ENCODE assay signal across 1 cellular context in the genomic region with DNA sequence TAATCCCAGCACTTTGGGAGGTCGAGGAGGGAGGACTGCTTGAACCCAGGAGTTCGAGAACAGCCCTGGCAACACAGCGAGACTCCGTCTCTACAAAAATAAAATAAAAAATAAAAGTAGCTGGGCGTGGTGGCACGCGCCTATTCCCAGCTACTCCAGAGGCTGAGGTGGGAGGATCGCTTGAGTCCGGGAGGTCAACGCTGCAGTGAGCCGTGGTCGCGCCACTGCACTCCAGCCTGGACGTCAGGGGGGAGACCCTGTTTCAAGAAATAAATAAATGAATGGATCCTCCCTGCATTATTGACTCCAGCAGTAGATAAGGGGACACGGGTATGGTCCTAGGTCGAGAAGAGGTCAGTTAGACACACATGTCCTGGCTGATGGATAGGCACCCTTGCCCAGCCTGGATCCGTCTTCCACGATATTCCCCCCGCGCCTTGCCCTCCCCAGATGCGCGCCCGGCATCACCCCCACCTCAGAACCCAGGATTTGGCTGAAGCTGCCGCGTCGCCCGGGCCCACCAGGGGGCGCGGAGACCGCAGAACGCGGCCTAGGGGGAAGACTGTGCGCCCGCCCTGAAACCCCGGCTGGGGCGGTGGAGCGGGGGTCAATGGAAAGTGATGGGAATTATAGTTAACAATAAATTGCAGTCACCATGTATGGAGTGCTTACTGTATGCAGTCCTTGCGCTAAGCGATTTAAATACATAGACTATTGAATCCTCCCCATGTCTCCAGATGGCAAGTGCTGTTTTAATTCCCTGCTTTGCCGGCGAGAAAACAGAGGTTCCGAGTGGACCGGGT.
TF ChIP-seq lines count a peak whose summit lies in the region.

No MANE protein-coding gene starts in this region.

TF ChIP-seq in HepG2, 621 proteins besides CTCF, POLR2A, EP300 and RAD21 (continued from another document and continues in another):
- TF ChIP-seq ZNF687 (CRISPR knock-in tag; IDR thresholded peaks at IDR 0.05): peak; percentile 51; the same call in 1 of the 2 replicates
- TF ChIP-seq GLI4 (CRISPR knock-in tag; IDR thresholded peaks at IDR 0.05; ENCODE audit: borderline replicate concordance): no peak
- TF ChIP-seq, protein P1, sequence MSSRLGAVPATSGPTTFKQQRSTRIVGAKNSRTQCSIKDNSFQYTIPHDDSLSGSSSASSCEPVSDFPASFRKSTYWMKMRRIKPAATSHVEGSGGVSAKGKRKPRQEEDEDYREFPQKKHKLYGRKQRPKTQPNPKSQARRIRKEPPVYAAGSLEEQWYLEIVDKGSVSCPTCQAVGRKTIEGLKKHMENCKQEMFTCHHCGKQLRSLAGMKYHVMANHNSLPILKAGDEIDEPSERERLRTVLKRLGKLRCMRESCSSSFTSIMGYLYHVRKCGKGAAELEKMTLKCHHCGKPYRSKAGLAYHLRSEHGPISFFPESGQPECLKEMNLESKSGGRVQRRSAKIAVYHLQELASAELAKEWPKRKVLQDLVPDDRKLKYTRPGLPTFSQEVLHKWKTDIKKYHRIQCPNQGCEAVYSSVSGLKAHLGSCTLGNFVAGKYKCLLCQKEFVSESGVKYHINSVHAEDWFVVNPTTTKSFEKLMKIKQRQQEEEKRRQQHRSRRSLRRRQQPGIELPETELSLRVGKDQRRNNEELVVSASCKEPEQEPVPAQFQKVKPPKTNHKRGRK (CRISPR knock-in tag; IDR thresholded peaks at IDR 0.05): no peak
- peak; percentile 46; the same call in 1 of the 2 replicates for TF ChIP-seq ZNF281 (CRISPR knock-in tag; IDR thresholded peaks at IDR 0.05; ENCODE audit: borderline replicate concordance)
- no peak for TF ChIP-seq YEATS4 (CRISPR knock-in tag; IDR thresholded peaks at IDR 0.05; ENCODE audit: borderline replicate concordance)
- TF ChIP-seq, protein P2, sequence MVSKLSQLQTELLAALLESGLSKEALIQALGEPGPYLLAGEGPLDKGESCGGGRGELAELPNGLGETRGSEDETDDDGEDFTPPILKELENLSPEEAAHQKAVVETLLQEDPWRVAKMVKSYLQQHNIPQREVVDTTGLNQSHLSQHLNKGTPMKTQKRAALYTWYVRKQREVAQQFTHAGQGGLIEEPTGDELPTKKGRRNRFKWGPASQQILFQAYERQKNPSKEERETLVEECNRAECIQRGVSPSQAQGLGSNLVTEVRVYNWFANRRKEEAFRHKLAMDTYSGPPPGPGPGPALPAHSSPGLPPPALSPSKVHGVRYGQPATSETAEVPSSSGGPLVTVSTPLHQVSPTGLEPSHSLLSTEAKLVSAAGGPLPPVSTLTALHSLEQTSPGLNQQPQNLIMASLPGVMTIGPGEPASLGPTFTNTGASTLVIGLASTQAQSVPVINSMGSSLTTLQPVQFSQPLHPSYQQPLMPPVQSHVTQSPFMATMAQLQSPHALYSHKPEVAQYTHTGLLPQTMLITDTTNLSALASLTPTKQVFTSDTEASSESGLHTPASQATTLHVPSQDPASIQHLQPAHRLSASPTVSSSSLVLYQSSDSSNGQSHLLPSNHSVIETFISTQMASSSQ (IDR thresholded peaks at IDR 0.05; ENCODE audit: low read depth): no peak
- TF ChIP-seq, protein P2 (CRISPR knock-in tag; IDR thresholded peaks at IDR 0.05; ENCODE audit: borderline replicate concordance): no peak
- TF ChIP-seq CEBPZ (IDR thresholded peaks at IDR 0.05; ENCODE audit: low read length): no peak
- TF ChIP-seq ZNF460 (CRISPR knock-in tag; IDR thresholded peaks at IDR 0.05; ENCODE audit: borderline replicate concordance): no peak
- TF ChIP-seq, protein P3, sequence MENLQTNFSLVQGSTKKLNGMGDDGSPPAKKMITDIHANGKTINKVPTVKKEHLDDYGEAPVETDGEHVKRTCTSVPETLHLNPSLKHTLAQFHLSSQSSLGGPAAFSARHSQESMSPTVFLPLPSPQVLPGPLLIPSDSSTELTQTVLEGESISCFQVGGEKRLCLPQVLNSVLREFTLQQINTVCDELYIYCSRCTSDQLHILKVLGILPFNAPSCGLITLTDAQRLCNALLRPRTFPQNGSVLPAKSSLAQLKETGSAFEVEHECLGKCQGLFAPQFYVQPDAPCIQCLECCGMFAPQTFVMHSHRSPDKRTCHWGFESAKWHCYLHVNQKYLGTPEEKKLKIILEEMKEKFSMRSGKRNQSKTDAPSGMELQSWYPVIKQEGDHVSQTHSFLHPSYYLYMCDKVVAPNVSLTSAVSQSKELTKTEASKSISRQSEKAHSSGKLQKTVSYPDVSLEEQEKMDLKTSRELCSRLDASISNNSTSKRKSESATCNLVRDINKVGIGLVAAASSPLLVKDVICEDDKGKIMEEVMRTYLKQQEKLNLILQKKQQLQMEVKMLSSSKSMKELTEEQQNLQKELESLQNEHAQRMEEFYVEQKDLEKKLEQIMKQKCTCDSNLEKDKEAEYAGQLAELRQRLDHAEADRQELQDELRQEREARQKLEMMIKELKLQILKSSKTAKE (CRISPR knock-in tag; IDR thresholded peaks at IDR 0.05; ENCODE audit: borderline replicate concordance): no peak
- no peak for TF ChIP-seq DMAP1 (CRISPR knock-in tag; IDR thresholded peaks at IDR 0.05)
- peak; percentile 32; the same call in 1 of the 2 replicates for TF ChIP-seq RARA (CRISPR knock-in tag; IDR thresholded peaks at IDR 0.05)
- no peak for TF ChIP-seq GTF3A (CRISPR knock-in tag; conservative IDR thresholded peaks at IDR 0.05)
- 0 out of 2 replicates have a peak, but pooled peaks have one; percentile 46 for TF ChIP-seq TOPORS (CRISPR knock-in tag; IDR thresholded peaks at IDR 0.05)
- no peak for TF ChIP-seq MXD3 (CRISPR knock-in tag; IDR thresholded peaks at IDR 0.05)
- TF ChIP-seq, protein P4, sequence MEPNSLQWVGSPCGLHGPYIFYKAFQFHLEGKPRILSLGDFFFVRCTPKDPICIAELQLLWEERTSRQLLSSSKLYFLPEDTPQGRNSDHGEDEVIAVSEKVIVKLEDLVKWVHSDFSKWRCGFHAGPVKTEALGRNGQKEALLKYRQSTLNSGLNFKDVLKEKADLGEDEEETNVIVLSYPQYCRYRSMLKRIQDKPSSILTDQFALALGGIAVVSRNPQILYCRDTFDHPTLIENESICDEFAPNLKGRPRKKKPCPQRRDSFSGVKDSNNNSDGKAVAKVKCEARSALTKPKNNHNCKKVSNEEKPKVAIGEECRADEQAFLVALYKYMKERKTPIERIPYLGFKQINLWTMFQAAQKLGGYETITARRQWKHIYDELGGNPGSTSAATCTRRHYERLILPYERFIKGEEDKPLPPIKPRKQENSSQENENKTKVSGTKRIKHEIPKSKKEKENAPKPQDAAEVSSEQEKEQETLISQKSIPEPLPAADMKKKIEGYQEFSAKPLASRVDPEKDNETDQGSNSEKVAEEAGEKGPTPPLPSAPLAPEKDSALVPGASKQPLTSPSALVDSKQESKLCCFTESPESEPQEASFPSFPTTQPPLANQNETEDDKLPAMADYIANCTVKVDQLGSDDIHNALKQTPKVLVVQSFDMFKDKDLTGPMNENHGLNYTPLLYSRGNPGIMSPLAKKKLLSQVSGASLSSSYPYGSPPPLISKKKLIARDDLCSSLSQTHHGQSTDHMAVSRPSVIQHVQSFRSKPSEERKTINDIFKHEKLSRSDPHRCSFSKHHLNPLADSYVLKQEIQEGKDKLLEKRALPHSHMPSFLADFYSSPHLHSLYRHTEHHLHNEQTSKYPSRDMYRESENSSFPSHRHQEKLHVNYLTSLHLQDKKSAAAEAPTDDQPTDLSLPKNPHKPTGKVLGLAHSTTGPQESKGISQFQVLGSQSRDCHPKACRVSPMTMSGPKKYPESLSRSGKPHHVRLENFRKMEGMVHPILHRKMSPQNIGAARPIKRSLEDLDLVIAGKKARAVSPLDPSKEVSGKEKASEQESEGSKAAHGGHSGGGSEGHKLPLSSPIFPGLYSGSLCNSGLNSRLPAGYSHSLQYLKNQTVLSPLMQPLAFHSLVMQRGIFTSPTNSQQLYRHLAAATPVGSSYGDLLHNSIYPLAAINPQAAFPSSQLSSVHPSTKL (CRISPR knock-in tag; IDR thresholded peaks at IDR 0.05): no peak
- no peak for TF ChIP-seq MYNN (CRISPR knock-in tag; IDR thresholded peaks at IDR 0.05; ENCODE audit: low read depth)
- TF ChIP-seq MBD4 (IDR thresholded peaks at IDR 0.05; ENCODE audit: borderline replicate concordance, low read length): no peak
- TF ChIP-seq SRSF4 (IDR thresholded peaks at IDR 0.05; ENCODE audit: low read depth, low read length, poor library complexity, severe bottlenecking): no peak
- no peak for TF ChIP-seq ZNF7 (CRISPR knock-in tag; IDR thresholded peaks at IDR 0.05)
- no peak for TF ChIP-seq STAT5B (CRISPR knock-in tag; IDR thresholded peaks at IDR 0.05)
- TF ChIP-seq FOXO1 (CRISPR knock-in tag; IDR thresholded peaks at IDR 0.05): no peak
- TF ChIP-seq SKI (IDR thresholded peaks at IDR 0.05; ENCODE audit: partially characterized antibody): peak; percentile 13
- TF ChIP-seq ZZZ3 (CRISPR knock-in tag; IDR thresholded peaks at IDR 0.05; ENCODE audit: borderline replicate concordance): no peak
- TF ChIP-seq CAMTA2 (CRISPR knock-in tag; IDR thresholded peaks at IDR 0.05; ENCODE audit: borderline replicate concordance): no peak
- TF ChIP-seq THYN1 (CRISPR knock-in tag; IDR thresholded peaks at IDR 0.05; ENCODE audit: borderline replicate concordance, low read depth): no peak
